1 cellular context compared by ENCODE assay signal in the genomic region with DNA sequence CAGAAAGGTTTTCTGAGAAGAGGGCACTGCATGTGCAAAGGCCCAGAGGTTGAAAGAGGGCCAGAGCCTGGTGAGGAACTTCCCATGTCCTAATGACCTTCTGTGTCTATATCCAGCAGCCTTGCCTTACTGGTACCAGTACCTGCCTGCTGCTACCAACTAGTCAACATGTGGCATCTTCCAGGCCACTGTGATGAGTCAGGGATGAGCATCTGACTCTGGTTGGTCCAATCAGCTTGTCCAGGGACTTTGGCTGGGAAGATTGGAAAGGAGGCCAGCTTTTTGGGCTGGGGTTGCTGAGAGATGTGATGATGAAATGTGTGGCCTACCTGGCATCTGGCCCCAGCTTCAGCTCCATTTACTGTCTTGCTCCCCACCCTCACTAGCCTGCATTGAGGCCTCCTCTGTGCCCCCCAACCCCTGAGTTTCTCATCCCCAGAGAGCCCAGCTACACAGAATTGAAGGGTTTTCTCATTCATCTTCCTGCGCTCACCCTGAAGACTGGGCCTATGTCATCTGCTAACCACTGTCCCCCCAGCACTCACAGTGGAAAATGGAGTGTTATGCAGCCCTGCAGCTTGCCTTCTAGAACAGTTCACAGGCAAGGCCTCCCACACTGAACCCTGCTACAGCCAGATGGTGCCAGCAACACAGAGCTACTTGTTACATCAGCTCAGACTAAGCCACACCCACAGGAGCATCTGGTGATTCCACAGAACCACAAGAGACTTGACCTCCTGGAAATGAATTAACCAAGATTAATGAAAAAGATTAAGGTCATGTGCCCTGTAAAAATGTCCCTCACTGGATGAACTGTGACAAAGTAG.
TF ChIP-seq lines count a peak whose summit lies in the region.

No MANE protein-coding gene starts in this region.

TF ChIP-seq in liver, 16 proteins besides CTCF, POLR2A, EP300 and RAD21 (continued from another document):
- TF ChIP-seq FOXA1 (IDR thresholded peaks at IDR 0.05) (no peak), FOXA2 (IDR thresholded peaks at IDR 0.05) (peak; percentile 39), RXRA (IDR thresholded peaks at IDR 0.05) (peak in 1 of 2 donors; percentile 43)
